In the genomic region with DNA sequence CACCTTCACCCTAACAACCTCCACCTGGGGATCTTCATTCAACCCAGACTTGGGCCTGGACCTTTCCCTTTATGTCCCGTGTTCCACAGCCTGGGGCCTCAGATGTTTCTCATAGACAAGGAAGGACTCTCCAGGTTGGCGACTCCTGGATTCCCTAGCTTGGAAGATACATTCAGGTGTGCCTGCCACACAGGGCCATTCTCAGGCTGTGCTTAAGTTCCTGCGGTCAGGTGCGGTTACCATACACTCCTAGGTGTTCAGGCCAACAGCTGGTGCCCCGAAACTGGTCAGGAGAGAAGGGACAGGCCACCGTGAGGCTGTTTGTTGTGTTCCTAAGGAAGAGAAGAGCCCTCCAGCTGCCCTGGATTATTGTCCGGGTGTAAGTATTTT, we compare ENCODE assay signal across 1 cellular context.
TF ChIP-seq lines count a peak whose summit lies in the region.

No MANE protein-coding gene starts in this region.

TF ChIP-seq in SK-N-SH treated with all-trans-retinoic acid at 6 μM for 48 hours, 23 proteins besides CTCF, POLR2A, EP300 and RAD21 (continued from another document):
- TF ChIP-seq PATZ1 (CRISPR knock-in tag; IDR thresholded peaks at IDR 0.05; ENCODE audit: borderline replicate concordance) (no peak), OSR1 (CRISPR knock-in tag; IDR thresholded peaks at IDR 0.05) (no peak), SNAI2 (CRISPR knock-in tag; IDR thresholded peaks at IDR 0.05) (no peak), ARNTL (CRISPR knock-in tag; IDR thresholded peaks at IDR 0.05; ENCODE audit: borderline replicate concordance, low read depth) (no peak), TCF4 (CRISPR knock-in tag; IDR thresholded peaks at IDR 0.05; ENCODE audit: borderline replicate concordance) (no peak), GLIS3 (CRISPR knock-in tag; IDR thresholded peaks at IDR 0.05) (no peak), ZC3H10 (CRISPR knock-in tag; IDR thresholded peaks at IDR 0.05) (no peak), ESRRG (CRISPR knock-in tag; IDR thresholded peaks at IDR 0.05) (no peak), ZNF70 (CRISPR knock-in tag; IDR thresholded peaks at IDR 0.05) (no peak), ZFP3 (CRISPR knock-in tag; IDR thresholded peaks at IDR 0.05) (no peak), ZNF565 (CRISPR knock-in tag; conservative IDR thresholded peaks at IDR 0.05; ENCODE audit: low read depth) (no peak)
- TF ChIP-seq, protein P1, sequence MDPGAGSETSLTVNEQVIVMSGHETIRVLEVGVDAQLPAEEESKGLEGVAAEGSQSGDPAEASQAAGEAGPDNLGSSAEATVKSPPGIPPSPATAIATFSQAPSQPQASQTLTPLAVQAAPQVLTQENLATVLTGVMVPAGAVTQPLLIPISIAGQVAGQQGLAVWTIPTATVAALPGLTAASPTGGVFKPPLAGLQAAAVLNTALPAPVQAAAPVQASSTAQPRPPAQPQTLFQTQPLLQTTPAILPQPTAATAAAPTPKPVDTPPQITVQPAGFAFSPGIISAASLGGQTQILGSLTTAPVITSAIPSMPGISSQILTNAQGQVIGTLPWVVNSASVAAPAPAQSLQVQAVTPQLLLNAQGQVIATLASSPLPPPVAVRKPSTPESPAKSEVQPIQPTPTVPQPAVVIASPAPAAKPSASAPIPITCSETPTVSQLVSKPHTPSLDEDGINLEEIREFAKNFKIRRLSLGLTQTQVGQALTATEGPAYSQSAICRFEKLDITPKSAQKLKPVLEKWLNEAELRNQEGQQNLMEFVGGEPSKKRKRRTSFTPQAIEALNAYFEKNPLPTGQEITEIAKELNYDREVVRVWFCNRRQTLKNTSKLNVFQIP (CRISPR knock-in tag; IDR thresholded peaks at IDR 0.05; ENCODE audit: borderline replicate concordance, low read depth), result no peak
TF ChIP-seq in SK-N-SH treated with all-trans-retinoic acid at 6 μM for 48 hours: peak in this region for 0.
